In genomic region chr1:17746920-17747319, GRCh38 we compare ENCODE assay signal across 1 cellular context.
TF ChIP-seq lines count a peak whose summit lies in the region.

No MANE protein-coding gene starts in this region.

TF ChIP-seq in H1, 55 proteins besides CTCF, POLR2A, EP300 and RAD21:
- TF ChIP-seq CHD7 (IDR thresholded peaks at IDR 0.05; ENCODE audit: insufficient replicate concordance, low read length): no peak
- TF ChIP-seq ASH2L (IDR thresholded peaks at IDR 0.05; ENCODE audit: low read length): no peak
- no peak for TF ChIP-seq SIRT6 (IDR thresholded peaks at IDR 0.05; ENCODE audit: low read length)
- TF ChIP-seq SIX5 (IDR thresholded peaks at IDR 0.05; ENCODE audit: low read depth, low read length): no peak
- TF ChIP-seq BRCA1 (IDR thresholded peaks at IDR 0.05; ENCODE audit: low read depth, low read length): no peak
- TF ChIP-seq GABPA (IDR thresholded peaks at IDR 0.05; ENCODE audit: borderline replicate concordance, insufficient read depth, low read length): no peak
- no peak for TF ChIP-seq SAP30 (IDR thresholded peaks at IDR 0.05; ENCODE audit: insufficient read depth, insufficient replicate concordance, low read length)
- no peak for TF ChIP-seq RNF2 (IDR thresholded peaks at IDR 0.05; ENCODE audit: borderline replicate concordance, low read depth, low read length, missing control alignments, poor library complexity, severe bottlenecking)
- TF ChIP-seq SRF (IDR thresholded peaks at IDR 0.05; ENCODE audit: low read depth, low read length): no peak
- TF ChIP-seq EGR1 (IDR thresholded peaks at IDR 0.05; ENCODE audit: borderline replicate concordance, low read depth, low read length): no peak
- no peak for TF ChIP-seq CHD2 (IDR thresholded peaks at IDR 0.05; ENCODE audit: low read length)
- TF ChIP-seq TCF12 (IDR thresholded peaks at IDR 0.05; ENCODE audit: low read depth, low read length): no peak
- no peak for TF ChIP-seq ATF3 (IDR thresholded peaks at IDR 0.05; ENCODE audit: insufficient read depth, low read depth, low read length)
- TF ChIP-seq RBBP5 (IDR thresholded peaks at IDR 0.05; ENCODE audit: borderline replicate concordance, low read depth, low read length): no peak
- TF ChIP-seq RXRA (IDR thresholded peaks at IDR 0.05; ENCODE audit: insufficient read depth, low read depth, low read length): no peak
- TF ChIP-seq CEBPB (IDR thresholded peaks at IDR 0.05; ENCODE audit: low read depth, low read length): no peak
- no peak for TF ChIP-seq USF2 (IDR thresholded peaks at IDR 0.05; ENCODE audit: low read length)
- TF ChIP-seq FOSL1 (IDR thresholded peaks at IDR 0.05; ENCODE audit: insufficient read depth, low read depth, low read length): no peak
- no peak for TF ChIP-seq KDM5A (IDR thresholded peaks at IDR 0.05; ENCODE audit: low read length)
- no peak for TF ChIP-seq KDM1A (IDR thresholded peaks at IDR 0.05; ENCODE audit: borderline replicate concordance, low read length)
